In the genomic region with DNA sequence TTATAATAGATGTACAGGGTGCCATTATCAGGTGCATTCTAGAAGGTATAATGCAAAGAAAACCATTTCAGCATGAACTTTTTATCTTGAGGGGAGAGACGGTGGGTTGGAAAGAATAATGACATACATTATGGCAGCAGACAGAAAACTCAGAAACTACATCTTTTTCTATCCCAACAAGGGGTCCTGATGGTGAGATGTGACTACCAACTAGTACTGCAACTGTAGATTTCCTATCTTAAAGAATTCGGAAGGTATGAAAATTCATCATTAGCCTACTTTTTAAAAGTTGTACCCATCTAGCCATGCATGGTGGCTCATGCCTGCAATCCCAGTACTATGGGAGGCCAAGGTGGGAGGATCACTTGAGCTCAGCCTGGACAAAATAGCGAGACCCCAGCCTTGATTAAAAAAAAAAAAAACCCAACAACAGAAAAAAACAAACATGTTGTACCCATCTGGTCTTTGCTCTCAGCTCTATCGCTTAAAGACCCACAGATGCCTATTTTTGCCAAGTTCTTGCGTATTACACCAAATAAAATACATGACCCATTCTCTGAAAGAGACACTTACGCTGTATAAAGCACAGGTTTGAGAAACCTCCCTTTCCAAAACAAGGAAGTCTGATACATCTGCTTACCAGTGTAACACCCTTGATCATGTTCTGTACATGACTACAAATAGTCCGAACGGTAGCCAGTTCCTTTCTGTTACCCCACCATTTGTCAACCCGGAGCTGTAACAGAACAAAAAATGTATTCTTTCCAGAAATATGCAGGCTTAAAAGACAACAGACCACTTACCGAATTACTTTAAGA, we compare ENCODE assay signal across 10 cellular contexts. TPM values are rescaled to one million over a fixed set of nuclear protein-coding genes. Genes with fewer than 3 reads are reported as not detected.
A peak's percentile ranks its signal among the peaks of the same experiment; 100 is the strongest.
DNase-seq lines count a peak whose midpoint lies in the region; ATAC-seq and TF ChIP-seq lines count a peak whose summit lies in the region.
"Had no signal": no experiment of that assay in that cellular context is flagged by ENCODE, and none has a peak within 500 bp of the region (broad histone marks: within the 10 kb centered on the region; RNA-seq: fewer than 3 reads in every experiment).

No MANE protein-coding gene starts in this region.

- peaks cover 28 to 44% of the 10 kb centered on the region in 2 donors for H3K4me1 Mint-ChIP-seq in natural killer cell

- no peaks in the 10 kb centered on the region for H3K27me3 ChIP-seq in BE2C

- no peaks in the 10 kb centered on the region for H3K9me3 Mint-ChIP-seq in natural killer cell

- H3K27ac Mint-ChIP-seq in natural killer cell = peak overlapping the region; percentile 99 to 100

- DNase-seq in BE2C (no peak), choroid plexus epithelial cell (ENCODE audit: low read depth) (no peak), natural killer cell (no peak), NCI-H146 (lab: John Stamatoyannopoulos, UW) (no peak), NCI-H526 treated with DMSO at 0.1 percent for 48 hours (lab: John Stamatoyannopoulos, UW) (no peak), NCI-H1105 treated with DMSO at 0.1 percent for 48 hours (lab: John Stamatoyannopoulos, UW) (no peak)
- DNase-seq in effector CD8-positive, alpha-beta T cell (lab: John Stamatoyannopoulos, UW) = no peak
- DNase-seq: caudate nucleus, NCI-H1417 treated with DMSO at 0.1 percent for 48 hours had no signal

- peaks cover 3% of the 10 kb centered on the region; the same call in 1 of the 2 replicates for H3K4me1 ChIP-seq in BE2C

- H3K27me3 Mint-ChIP-seq in natural killer cell (ENCODE audit: low read depth in 2 of 2) = no peaks in the 10 kb centered on the region

- H3K36me3 ChIP-seq in BE2C (peaks cover 66% of the 10 kb centered on the region), KOPT-K1 (ENCODE audit: insufficient read depth, low read length) (peaks cover 69% of the 10 kb centered on the region)

- intact Hi-C loops in natural killer cell (cut with micrococcal nuclease) = loop anchor here (5.0 to 10.0 kb wide), 4 partner anchors 90 to 412 kb away; a partner anchor contains a TSS

- no peak for ATAC-seq in natural killer cell

- H3K4me3 Mint-ChIP-seq in natural killer cell = peak overlapping the region; percentile 98

- no peaks in the 10 kb centered on the region for H3K9me3 ChIP-seq in BE2C
- H3K9me3 ChIP-seq in KOPT-K1 (ENCODE audit: insufficient read depth, low read length, poor library complexity, severe bottlenecking) = no peaks in the 10 kb centered on the region

- TF ChIP-seq CTCF in BE2C (IDR thresholded peaks at IDR 0.05; ENCODE audit: low read depth, low read length) (no peak), choroid plexus epithelial cell (conservative IDR thresholded peaks at IDR 0.05; ENCODE audit: low read depth, low read length) (no peak), natural killer cell (IDR thresholded peaks at IDR 0.05) (no peak)

- H3K4me3 ChIP-seq in BE2C (ENCODE audit: low read depth, low read length) (peak overlapping the region; percentile 94), choroid plexus epithelial cell (ENCODE audit: low read depth, low read length) (peak overlapping the region; percentile 77)

- H3K27ac ChIP-seq in KOPT-K1 (ENCODE audit: low read depth, low read length, poor library complexity, severe bottlenecking) = peak overlapping the region; percentile 82

- peaks cover 38% of the 10 kb centered on the region for H3K36me3 Mint-ChIP-seq in natural killer cell

RNA-seq across cellular contexts. Expression of a gene that starts 1.6 kb away (rescaled TPM):
- 202 TPM for polyA plus RNA-seq in BE2C (2012; ENCODE audit: insufficient read depth, insufficient read length, low read depth)
- 1,000 to 10,000 TPM in 1 of 3 donors, 100 to 1,000 TPM in 2; 848 to 1,179 (median 853) TPM for total RNA-seq in natural killer cell

RNA-seq across cellular contexts. Expression of a gene that starts 1.7 kb away (rescaled TPM):
- polyA plus RNA-seq in BE2C (2012; ENCODE audit: insufficient read depth, insufficient read length, low read depth) = 5.5 TPM
- total RNA-seq in natural killer cell = 10 to 100 TPM; 10.6 to 14.3 (median 11.9) TPM

RNA-seq across cellular contexts. Expression of a gene that starts 50.4 kb away (rescaled TPM):
- polyA plus RNA-seq in BE2C (2012; ENCODE audit: insufficient read depth, insufficient read length, low read depth) = 0.14 TPM
- under 1 TPM; 0.07 to 0.16 (median 0.10) TPM for total RNA-seq in natural killer cell
